Comparison of ENCODE assay signal across 8 cellular contexts in the genomic region with DNA sequence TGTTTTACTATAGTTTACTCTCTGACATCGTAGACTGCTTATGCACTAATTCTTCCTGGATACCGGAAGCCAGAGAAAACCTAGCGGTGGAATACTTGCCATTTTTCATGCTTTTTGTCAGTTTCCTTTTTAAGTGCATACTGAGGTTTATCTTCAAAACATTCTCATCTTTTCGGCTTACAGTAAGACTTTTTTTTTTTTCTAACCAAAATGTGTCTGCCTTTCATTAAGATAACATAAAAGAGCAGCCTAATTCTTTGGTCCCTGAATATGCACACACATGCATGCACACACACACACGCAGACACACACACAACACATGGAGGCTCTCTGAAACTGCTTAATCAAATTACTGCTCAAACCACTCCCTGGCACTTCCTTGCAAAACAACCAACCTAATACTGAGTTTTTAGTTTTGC. TPM values are rescaled to one million over a fixed set of nuclear protein-coding genes. Genes with fewer than 3 reads are reported as not detected.
A peak's percentile ranks its signal among the peaks of the same experiment; 100 is the strongest.
DNase-seq lines count a peak whose midpoint lies in the region; ATAC-seq, FAIRE-seq and TF ChIP-seq lines count a peak whose summit lies in the region.

No MANE protein-coding gene starts in this region.

- H3K27ac ChIP-seq in HUES6 (ENCODE audit: low read depth, low read length) (no peak overlapping the region), astrocyte (ENCODE audit: low read depth, low read length) (no peak overlapping the region), lower lobe of right lung (no peak overlapping the region), transverse colon (no peak overlapping the region)

- no peak for TF ChIP-seq POLR2A in transverse colon (IDR thresholded peaks at IDR 0.05)

- intact Hi-C loops in lower lobe of right lung (cut with DNase I), result loop anchor here (10.0 kb wide), 1 partner anchor 141 kb away; a partner anchor contains a TSS
- intact Hi-C loops in transverse colon (cut with DNase I; ENCODE audit: low total_unique reads), result loop anchor here (5.0 kb wide), 1 partner anchor 36 kb away; no protein-coding TSS in a partner anchor
- intact Hi-C loops in posterior cingulate gyrus (cut with DNase I), result loop anchor here (2.0 to 10.0 kb wide), 2 partner anchors 35 to 151 kb away; no protein-coding TSS in a partner anchor

- H3K9me3 ChIP-seq in HUES6 (ENCODE audit: control insufficient read depth, insufficient read depth, low read depth, low read length), result no peaks in the 10 kb centered on the region
- no peaks in the 10 kb centered on the region for H3K9me3 ChIP-seq in astrocyte (ENCODE audit: insufficient read depth, low read depth, low read length)
- H3K9me3 ChIP-seq in lower lobe of right lung, result no peaks in the 10 kb centered on the region
- no peaks in the 10 kb centered on the region for H3K9me3 ChIP-seq in transverse colon

- 18 to 24% methylated on average over 5 of the region's 5 CpGs for WGBS in transverse colon (ENCODE audit: low coverage in 1 of 2), 2 donors

- H3K36me3 ChIP-seq in HUES6 (ENCODE audit: control insufficient read depth, insufficient read depth, low read length) (no peaks in the 10 kb centered on the region), astrocyte (ENCODE audit: insufficient read depth, low read length) (no peaks in the 10 kb centered on the region), lower lobe of right lung (no peaks in the 10 kb centered on the region), transverse colon (no peaks in the 10 kb centered on the region)

- H2AFZ ChIP-seq in astrocyte (ENCODE audit: low read depth, low read length), result no peak overlapping the region

- H3K9ac ChIP-seq in HUES6 (ENCODE audit: low read length) (no peak overlapping the region), astrocyte (ENCODE audit: low read length) (peak overlapping the region; percentile 83)

- no peak overlapping the region for H3K27ac Mint-ChIP-seq in astrocyte (ENCODE audit: unreplicated experiment)

- H3K4me2 ChIP-seq in astrocyte (ENCODE audit: low read length), result peak overlapping the region; percentile 88

- H3K4me1 ChIP-seq in HUES6 (ENCODE audit: control insufficient read depth, insufficient read depth, low read length) (peaks cover 11% of the 10 kb centered on the region), astrocyte (ENCODE audit: insufficient read depth, low read length) (peaks cover 9% of the 10 kb centered on the region), lower lobe of right lung (peaks cover 19% of the 10 kb centered on the region), transverse colon (peaks cover 5 to 42% (median 12%) of the 10 kb centered on the region in 4 donors)

- peaks cover 58% of the 10 kb centered on the region for H3K79me2 ChIP-seq in astrocyte (ENCODE audit: insufficient read depth, low read length)

- no peak for TF ChIP-seq CTCF in astrocyte (IDR thresholded peaks at IDR 0.05; ENCODE audit: insufficient read depth, low read depth, low read length)
- no peak for TF ChIP-seq CTCF in lower lobe of right lung (IDR thresholded peaks at IDR 0.05)
- no peak for TF ChIP-seq CTCF in transverse colon (IDR thresholded peaks at IDR 0.05)

- in situ Hi-C loops in transverse colon (cut with MboI; ENCODE audit: low pct_ligation_motif_present in 1 of 4, low pct_unique_long_range_greater_than_20kb in 1 of 4, low sequenced_read_pairs in 3 of 4), result no loop called here

- peaks cover 35% of the 10 kb centered on the region for H4K20me1 ChIP-seq in astrocyte (ENCODE audit: insufficient read depth, low read length)

- peak; percentile 9 for FAIRE-seq in astrocyte (lab: Jason Lieb, UNC)

- peak overlapping the region; percentile 91 for H3K4me3 Mint-ChIP-seq in astrocyte (ENCODE audit: unreplicated experiment)

- H3K9me3 Mint-ChIP-seq in astrocyte (ENCODE audit: unreplicated experiment), result no peaks in the 10 kb centered on the region

- no peaks in the 10 kb centered on the region for H3K27me3 Mint-ChIP-seq in astrocyte (ENCODE audit: low read depth, unreplicated experiment)

- peak overlapping the region; percentile 81 for H3K4me3 ChIP-seq in HUES6 (ENCODE audit: low read depth, low read length)
- H3K4me3 ChIP-seq in astrocyte (ENCODE audit: insufficient read depth, low read depth, low read length), result peak overlapping the region; percentile 85
- peak overlapping the region; percentile 78 for H3K4me3 ChIP-seq in lower lobe of right lung
- peak overlapping the region in 2 of 4 donors; percentile 80 to 88 for H3K4me3 ChIP-seq in transverse colon

- peaks cover 13% of the 10 kb centered on the region for H3K4me1 Mint-ChIP-seq in astrocyte (ENCODE audit: low read depth, unreplicated experiment)

- ATAC-seq in lower lobe of right lung (no peak), GM19328 (IDR thresholded peaks at IDR 0.05; ENCODE audit: unreplicated experiment) (no peak)

- peaks cover 3% of the 10 kb centered on the region for H3K36me3 Mint-ChIP-seq in astrocyte (ENCODE audit: low read depth, unreplicated experiment)

- H3K27me3 ChIP-seq in HUES6 (ENCODE audit: control insufficient read depth, insufficient read depth, low read length) (no peaks in the 10 kb centered on the region), astrocyte (ENCODE audit: insufficient read depth, low read length) (no peaks in the 10 kb centered on the region), lower lobe of right lung (ENCODE audit: low read depth) (no peaks in the 10 kb centered on the region), transverse colon (no peaks in the 10 kb centered on the region)

- peak; percentile 43 to 54 for DNase-seq in AML-193 (lab: John Stamatoyannopoulos, UW)
- peak; percentile 62 for DNase-seq in astrocyte (ENCODE audit: low read depth)
- DNase-seq in lower lobe of right lung, result no peak
- DNase-seq in transverse colon, result no peak
- no peak for DNase-seq in NCI-H1930 (lab: John Stamatoyannopoulos, UW)
- no peak for DNase-seq in posterior cingulate gyrus

- TF ChIP-seq EP300 in transverse colon (IDR thresholded peaks at IDR 0.05; ENCODE audit: low read depth), result no peak

RNA-seq across cellular contexts. Expression of a gene that starts 1.3 kb away (rescaled TPM):
- total RNA-seq in astrocyte (20.9 and 21.3 TPM in 2 replicates), lower lobe of right lung (21.1 TPM), transverse colon (10 to 100 TPM in 1 of 4 donors, 1 to 10 TPM in 3; 6.8 to 12.7 (median 8.6) TPM)

Comparison
In these comparisons a context has a peak if more than half of its experiments do, and no peak if none do; other contexts are left out.
1. DNase-seq: peak in AML-193 (2 of 2) and astrocyte (single experiment); none in lower lobe of right lung (single experiment), transverse colon (single experiment), NCI-H1930 (0 of 2) and posterior cingulate gyrus (0 of 10).